10 cellular contexts compared by ENCODE assay signal in the genomic region with DNA sequence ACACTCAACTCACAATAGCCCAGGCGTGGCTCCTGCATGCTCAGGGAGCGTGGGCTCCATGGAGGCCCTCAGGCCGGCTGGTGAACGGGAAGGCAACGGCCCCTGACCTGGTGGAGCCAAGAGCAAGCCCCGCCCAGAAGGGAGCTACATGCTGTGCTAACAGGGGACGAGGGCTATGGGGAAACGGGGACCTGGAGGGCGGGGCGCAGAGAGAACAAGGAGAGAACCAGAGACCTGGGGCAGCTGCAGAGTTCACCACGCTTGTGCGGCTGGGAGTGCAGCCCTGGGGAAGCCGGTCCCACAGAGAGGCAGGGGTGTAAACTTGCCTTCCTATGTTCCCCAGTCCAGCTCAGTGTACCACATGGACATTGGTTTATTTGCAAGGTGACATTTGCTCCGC.
"Had no signal": no experiment of that assay in that cellular context is flagged by ENCODE, and none has a peak within 500 bp of the region (broad histone marks: within the 10 kb centered on the region; RNA-seq: fewer than 3 reads in every experiment).

No MANE protein-coding gene starts in this region.

- H3K9me3 ChIP-seq: esophagus squamous epithelium had no signal

- H3K4me3 ChIP-seq: esophagus squamous epithelium, neural progenitor cell, smooth muscle cell had no signal

- H3K36me3 ChIP-seq: esophagus squamous epithelium, neural progenitor cell had no signal

- H3K27ac ChIP-seq: esophagus squamous epithelium, neural progenitor cell, parathyroid adenoma had no signal

- H3K27me3 ChIP-seq: neural progenitor cell had no signal

- H3K4me1 ChIP-seq: esophagus squamous epithelium, neural progenitor cell, parathyroid adenoma had no signal

- DNase-seq: activated CD4-positive, alpha-beta T cell treated with anti-CD3 and anti-CD28 coated beads, Interleukin-2, amount 10 ng/mL, durations not matched to agents 7 days and 5 days; activated gamma-delta T cell treated with Interleukin-2 at 50 U/mL for 16 hours; anterior cingulate cortex; effector CD8-positive, alpha-beta T cell; esophagus squamous epithelium; hypothalamus; SW 1271 had no signal
